Comparison of ENCODE assay signal across 1 cellular context in the genomic region with DNA sequence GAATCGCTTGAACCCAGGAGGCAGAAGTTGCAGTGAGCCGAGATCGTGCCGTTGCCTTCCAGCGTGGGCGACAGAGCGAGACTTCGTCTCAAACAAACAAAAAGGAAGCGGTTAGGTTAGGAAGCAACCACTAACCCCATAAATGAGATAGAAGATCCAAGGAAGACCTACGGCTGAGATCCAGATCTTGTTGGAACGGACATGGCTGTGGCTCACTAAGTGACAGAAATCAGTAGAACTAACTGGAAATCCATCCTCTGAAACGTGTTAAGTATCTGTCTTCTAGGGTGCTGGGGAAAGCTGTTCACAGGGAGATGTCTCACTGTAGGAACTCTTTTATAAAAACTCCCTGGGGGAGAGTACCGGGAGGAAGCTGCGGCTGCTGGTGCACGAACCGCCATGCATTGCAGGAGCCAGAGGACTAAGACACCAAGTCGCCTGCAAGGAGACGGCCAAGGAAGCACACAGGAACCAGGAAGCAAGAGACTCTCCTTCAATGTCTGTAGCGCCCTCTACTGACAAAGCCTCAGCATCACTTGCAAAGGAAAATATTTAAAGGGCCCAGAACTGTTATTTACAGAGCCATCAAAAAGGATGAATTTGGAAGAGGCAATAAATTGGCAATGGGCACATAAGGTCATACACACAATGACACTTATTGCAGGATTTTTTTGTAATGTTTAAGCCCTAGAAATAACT.
TF ChIP-seq lines count a peak whose summit lies in the region.

No MANE protein-coding gene starts in this region.

TF ChIP-seq in K562, 482 proteins besides CTCF, POLR2A, EP300 and RAD21:
- TF ChIP-seq GABPB1 (CRISPR knock-in tag; IDR thresholded peaks at IDR 0.05), result peak; percentile 28; the same call in 1 of the 2 replicates
- TF ChIP-seq CBX3 (IDR thresholded peaks at IDR 0.05; ENCODE audit: borderline replicate concordance in 1 of 2, low read length in 2 of 2), result peak in 1 of 2 experiments; percentile 87; a peak in 2 of 3 replicates
- TF ChIP-seq SMC3 (conservative IDR thresholded peaks at IDR 0.05; ENCODE audit: insufficient read depth, low read depth, low read length), result peak; percentile 64; the same call in 1 of the 2 replicates
- no peak for TF ChIP-seq NBN (IDR thresholded peaks at IDR 0.05; ENCODE audit: low read depth)
- TF ChIP-seq JUND (IDR thresholded peaks at IDR 0.05; ENCODE audit: borderline replicate concordance, low read depth, low read length), result peak; percentile 32; the same call in 1 of the 2 replicates
- TF ChIP-seq JUND (tag; IDR thresholded peaks at IDR 0.05; ENCODE audit: borderline replicate concordance, low read depth, low read length), result no peak; the same call in 2 of the 3 replicates
- no peak for TF ChIP-seq MIER1 (IDR thresholded peaks at IDR 0.05; ENCODE audit: low read depth)
- peak in 1 of 2 experiments; percentile 21; a peak in 1 of 4 replicates for TF ChIP-seq RCOR1 (IDR thresholded peaks at IDR 0.05; ENCODE audit: borderline replicate concordance in 1 of 2, low read depth in 2 of 2, low read length in 2 of 2)
- no peak for TF ChIP-seq PRDM10 (IDR thresholded peaks at IDR 0.05; ENCODE audit: partially characterized antibody)
- no peak for TF ChIP-seq HDAC3 (IDR thresholded peaks at IDR 0.05; ENCODE audit: borderline replicate concordance, partially characterized antibody)
- no peak for TF ChIP-seq DACH1 (IDR thresholded peaks at IDR 0.05; ENCODE audit: partially characterized antibody)
- peak; percentile 51; the same call in 1 of the 2 replicates for TF ChIP-seq ETV1 (tag; conservative IDR thresholded peaks at IDR 0.05; ENCODE audit: low read depth)
- TF ChIP-seq SNIP1 (IDR thresholded peaks at IDR 0.05; ENCODE audit: low read depth), result no peak
- no peak for TF ChIP-seq ZC3H11A (IDR thresholded peaks at IDR 0.05; ENCODE audit: low read depth, low read length)
- TF ChIP-seq ZNF449 (CRISPR knock-in tag; IDR thresholded peaks at IDR 0.05), result no peak
- TF ChIP-seq HCFC1 (IDR thresholded peaks at IDR 0.05; ENCODE audit: low read depth, low read length), result 0 out of 2 replicates have a peak, but pooled peaks have one; percentile 17
- TF ChIP-seq, protein P1, sequence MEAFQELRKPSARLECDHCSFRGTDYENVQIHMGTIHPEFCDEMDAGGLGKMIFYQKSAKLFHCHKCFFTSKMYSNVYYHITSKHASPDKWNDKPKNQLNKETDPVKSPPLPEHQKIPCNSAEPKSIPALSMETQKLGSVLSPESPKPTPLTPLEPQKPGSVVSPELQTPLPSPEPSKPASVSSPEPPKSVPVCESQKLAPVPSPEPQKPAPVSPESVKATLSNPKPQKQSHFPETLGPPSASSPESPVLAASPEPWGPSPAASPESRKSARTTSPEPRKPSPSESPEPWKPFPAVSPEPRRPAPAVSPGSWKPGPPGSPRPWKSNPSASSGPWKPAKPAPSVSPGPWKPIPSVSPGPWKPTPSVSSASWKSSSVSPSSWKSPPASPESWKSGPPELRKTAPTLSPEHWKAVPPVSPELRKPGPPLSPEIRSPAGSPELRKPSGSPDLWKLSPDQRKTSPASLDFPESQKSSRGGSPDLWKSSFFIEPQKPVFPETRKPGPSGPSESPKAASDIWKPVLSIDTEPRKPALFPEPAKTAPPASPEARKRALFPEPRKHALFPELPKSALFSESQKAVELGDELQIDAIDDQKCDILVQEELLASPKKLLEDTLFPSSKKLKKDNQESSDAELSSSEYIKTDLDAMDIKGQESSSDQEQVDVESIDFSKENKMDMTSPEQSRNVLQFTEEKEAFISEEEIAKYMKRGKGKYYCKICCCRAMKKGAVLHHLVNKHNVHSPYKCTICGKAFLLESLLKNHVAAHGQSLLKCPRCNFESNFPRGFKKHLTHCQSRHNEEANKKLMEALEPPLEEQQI (IDR thresholded peaks at IDR 0.05), result no peak
- 0 out of 4 replicates have a peak, but pooled peaks of 1 of the 2 experiments have one; percentile 19 for TF ChIP-seq FOXK2 (conservative IDR thresholded peaks at IDR 0.05 in 1 of 2, IDR thresholded peaks at IDR 0.05 in 1 of 2; ENCODE audit: low read depth in 2 of 2)
- TF ChIP-seq MLX (CRISPR knock-in tag; conservative IDR thresholded peaks at IDR 0.05), result no peak
- TF ChIP-seq, protein P2, sequence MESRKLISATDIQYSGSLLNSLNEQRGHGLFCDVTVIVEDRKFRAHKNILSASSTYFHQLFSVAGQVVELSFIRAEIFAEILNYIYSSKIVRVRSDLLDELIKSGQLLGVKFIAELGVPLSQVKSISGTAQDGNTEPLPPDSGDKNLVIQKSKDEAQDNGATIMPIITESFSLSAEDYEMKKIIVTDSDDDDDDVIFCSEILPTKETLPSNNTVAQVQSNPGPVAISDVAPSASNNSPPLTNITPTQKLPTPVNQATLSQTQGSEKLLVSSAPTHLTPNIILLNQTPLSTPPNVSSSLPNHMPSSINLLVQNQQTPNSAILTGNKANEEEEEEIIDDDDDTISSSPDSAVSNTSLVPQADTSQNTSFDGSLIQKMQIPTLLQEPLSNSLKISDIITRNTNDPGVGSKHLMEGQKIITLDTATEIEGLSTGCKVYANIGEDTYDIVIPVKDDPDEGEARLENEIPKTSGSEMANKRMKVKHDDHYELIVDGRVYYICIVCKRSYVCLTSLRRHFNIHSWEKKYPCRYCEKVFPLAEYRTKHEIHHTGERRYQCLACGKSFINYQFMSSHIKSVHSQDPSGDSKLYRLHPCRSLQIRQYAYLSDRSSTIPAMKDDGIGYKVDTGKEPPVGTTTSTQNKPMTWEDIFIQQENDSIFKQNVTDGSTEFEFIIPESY (CRISPR knock-in tag; IDR thresholded peaks at IDR 0.05), result peak; percentile 11; the same call in 1 of the 2 replicates
- peak; percentile 52; the same call in 1 of the 2 replicates for TF ChIP-seq TRIM28 (IDR thresholded peaks at IDR 0.05)
- TF ChIP-seq MCM5 (IDR thresholded peaks at IDR 0.05; ENCODE audit: low read depth), result no peak
- no peak for TF ChIP-seq ZNF707 (CRISPR knock-in tag; conservative IDR thresholded peaks at IDR 0.05)
- TF ChIP-seq MYC (IDR thresholded peaks at IDR 0.05; ENCODE audit: low read depth, low read length), result no peak
- TF ChIP-seq MYC (CRISPR knock-in tag; IDR thresholded peaks at IDR 0.05; ENCODE audit: borderline replicate concordance, low read depth), result no peak
- TF ChIP-seq CSDE1 (IDR thresholded peaks at IDR 0.05), result no peak
- no peak for TF ChIP-seq JUNB (CRISPR knock-in tag; conservative IDR thresholded peaks at IDR 0.05)
- TF ChIP-seq DEAF1 (CRISPR knock-in tag; IDR thresholded peaks at IDR 0.05), result peak; percentile 62
- TF ChIP-seq FOXA3 (CRISPR knock-in tag; conservative IDR thresholded peaks at IDR 0.05 in 1 of 2, IDR thresholded peaks at IDR 0.05 in 1 of 2), result peak in 1 of 2 experiments; percentile 67; a peak in 2 of 4 replicates
- TF ChIP-seq MTA3 (IDR thresholded peaks at IDR 0.05; ENCODE audit: borderline replicate concordance), result no peak
- TF ChIP-seq ZFP91 (CRISPR knock-in tag; IDR thresholded peaks at IDR 0.05), result peak; percentile 86
- no peak for TF ChIP-seq ZNF146 (CRISPR knock-in tag; IDR thresholded peaks at IDR 0.05; ENCODE audit: unreplicated experiment)
- TF ChIP-seq KDM4B (IDR thresholded peaks at IDR 0.05; ENCODE audit: borderline replicate concordance in 2 of 2, low read depth in 1 of 2), result no peak
- peak; percentile 16; the same call in 1 of the 2 replicates for TF ChIP-seq GABPA (tag; conservative IDR thresholded peaks at IDR 0.05; ENCODE audit: low read depth)
- peak; percentile 92 for TF ChIP-seq ELF1 (tag; IDR thresholded peaks at IDR 0.05)
- TF ChIP-seq NR1H2 (CRISPR knock-in tag; IDR thresholded peaks at IDR 0.05), result no peak
- TF ChIP-seq ELF2 (CRISPR knock-in tag; IDR thresholded peaks at IDR 0.05), result peak; percentile 58; the same call in 1 of the 2 replicates
